26 cellular contexts compared by ENCODE assay signal in the genomic region with DNA sequence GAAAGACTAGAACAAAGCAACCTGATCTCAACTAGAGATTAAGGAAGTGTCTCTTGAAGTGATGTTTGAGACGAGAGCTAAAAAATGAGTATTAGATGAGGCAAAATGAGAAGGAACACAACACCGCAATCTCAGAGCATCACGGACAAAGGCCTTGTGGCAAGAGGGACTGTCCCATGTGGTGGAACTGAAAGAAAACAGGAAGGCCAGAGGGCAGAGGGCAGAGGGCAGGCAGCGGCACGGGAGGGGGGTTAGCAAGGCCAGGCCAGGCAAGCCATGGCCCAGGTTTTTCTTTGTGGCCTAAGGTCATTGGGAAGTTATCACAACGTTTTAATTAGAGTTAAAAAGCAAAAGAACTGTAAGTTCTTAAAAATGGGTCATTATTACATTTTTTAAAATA. TPM values are rescaled to one million over a fixed set of nuclear protein-coding genes. Genes with fewer than 3 reads are reported as not detected.
DNase-seq lines count a peak whose midpoint lies in the region; ATAC-seq, FAIRE-seq and TF ChIP-seq lines count a peak whose summit lies in the region.
"Had no signal": no experiment of that assay in that cellular context is flagged by ENCODE, and none has a peak within 500 bp of the region (broad histone marks: within the 10 kb centered on the region; RNA-seq: fewer than 3 reads in every experiment).

No MANE protein-coding gene starts in this region.

- no peak for ATAC-seq in activated CD4-positive, alpha-beta T cell treated with anti-CD3 and anti-CD28 coated beads for 36 hours
- ATAC-seq in HepG2, result no peak
- ATAC-seq in stimulated activated memory B cell treated with anti-CD40 and anti-IgM and Interleukin-4, amounts not matched to agents 10 μg/mL and 1 μg/mL and 100 μg/mL, for 72 hours, result peak; percentile 87
- no peak for ATAC-seq in HG03108 (IDR thresholded peaks at IDR 0.05; ENCODE audit: unreplicated experiment)
- ATAC-seq: left colon had no signal

- H3K79me2 ChIP-seq in OCI-LY3 (ENCODE audit: low read length), result no peaks in the 10 kb centered on the region
- no peaks in the 10 kb centered on the region for H3K79me2 ChIP-seq in HepG2 (ENCODE audit: insufficient read depth, low read length)

- H3K9me3 Mint-ChIP-seq in activated CD4-positive, alpha-beta T cell treated with anti-CD3 and anti-CD28 coated beads for 36 hours (ENCODE audit: low read depth), result no peaks in the 10 kb centered on the region
- no peaks in the 10 kb centered on the region for H3K9me3 Mint-ChIP-seq in stimulated activated memory B cell treated with anti-CD40 and anti-IgM and Interleukin-4, amounts not matched to agents 10 μg/mL and 1 μg/mL and 100 μg/mL, for 72 hours
- H3K9me3 Mint-ChIP-seq: activated CD4-positive, alpha-beta T cell treated with anti-CD3 and anti-CD28 coated beads, Interleukin-2, amount 10 ng/mL, durations not matched to agents 7 days and 5 days had no signal

- no peak for TF ChIP-seq EP300 in HepG2 (IDR thresholded peaks at IDR 0.05; ENCODE audit: low read depth in 2 of 2, low read length in 2 of 2)
- no peak for TF ChIP-seq EP300 in HepG2 (CRISPR knock-in tag; IDR thresholded peaks at IDR 0.05; ENCODE audit: borderline replicate concordance)

- peak overlapping the region; percentile 66 for H3K27ac ChIP-seq in OCI-LY3 (ENCODE audit: low read length)
- H3K27ac ChIP-seq in HepG2 (ENCODE audit: extremely low read length, insufficient read depth, low read length), result no peak overlapping the region
- H3K27ac ChIP-seq: upper lobe of left lung had no signal

- 86% methylated on average over 6 of the region's 6 CpGs for WGBS in HepG2 (ENCODE audit: low lambda C conversion rate)

- no TSS peak for BruUV-seq in HepG2 (replicated peaks; lab: Mats Ljungman, UMichigan)

- H3K27me3 ChIP-seq in OCI-LY3 (ENCODE audit: low read depth, low read length) (no peaks in the 10 kb centered on the region), HepG2 (ENCODE audit: control insufficient read depth in 1 of 2, insufficient read depth in 2 of 2, low read length in 2 of 2) (no peaks in the 10 kb centered on the region)
- H3K27me3 ChIP-seq: adrenal gland, upper lobe of left lung had no signal

- no peak for TF ChIP-seq POLR2A in HepG2 (IDR thresholded peaks at IDR 0.05; ENCODE audit: insufficient read depth in 1 of 2, low read depth in 2 of 2, low read length in 2 of 2)

- no peak overlapping the region for H3K4me3 Mint-ChIP-seq in activated CD4-positive, alpha-beta T cell treated with anti-CD3 and anti-CD28 coated beads for 36 hours
- no peak overlapping the region for H3K4me3 Mint-ChIP-seq in stimulated activated memory B cell treated with anti-CD40 and anti-IgM and Interleukin-4, amounts not matched to agents 10 μg/mL and 1 μg/mL and 100 μg/mL, for 72 hours
- H3K4me3 Mint-ChIP-seq: activated CD4-positive, alpha-beta T cell treated with anti-CD3 and anti-CD28 coated beads, Interleukin-2, amount 10 ng/mL, durations not matched to agents 7 days and 5 days had no signal

- no peaks in the 10 kb centered on the region for H4K20me1 ChIP-seq in OCI-LY3 (ENCODE audit: insufficient read depth, low read length)
- H4K20me1 ChIP-seq in HepG2 (ENCODE audit: insufficient read depth, low read length), result no peaks in the 10 kb centered on the region

- CTCF ChIA-PET in activated CD4-positive, alpha-beta T cell treated with anti-CD3 and anti-CD28 coated beads for 36 hours (lab: Charles Lee), result interaction anchor here (0.8 kb wide), 1 partner anchor 86 kb away, joined by 3 read pairs; no protein-coding TSS in a partner anchor
- CTCF ChIA-PET in HepG2 (lab: Yijun Ruan, JAX; ENCODE audit: low intra/inter-chr PET ratio, low total read pairs), result no interaction called here

- peak overlapping the region; percentile 35 for H3K27ac Mint-ChIP-seq in activated CD4-positive, alpha-beta T cell treated with anti-CD3 and anti-CD28 coated beads for 36 hours
- H3K27ac Mint-ChIP-seq in stimulated activated memory B cell treated with anti-CD40 and anti-IgM and Interleukin-4, amounts not matched to agents 10 μg/mL and 1 μg/mL and 100 μg/mL, for 72 hours, result peak overlapping the region; percentile 84
- H3K27ac Mint-ChIP-seq: activated CD4-positive, alpha-beta T cell treated with anti-CD3 and anti-CD28 coated beads, Interleukin-2, amount 10 ng/mL, durations not matched to agents 7 days and 5 days had no signal

- peaks cover 38% of the 10 kb centered on the region for H3K36me3 Mint-ChIP-seq in activated CD4-positive, alpha-beta T cell treated with anti-CD3 and anti-CD28 coated beads for 36 hours (ENCODE audit: low read depth)
- H3K36me3 Mint-ChIP-seq in stimulated activated memory B cell treated with anti-CD40 and anti-IgM and Interleukin-4, amounts not matched to agents 10 μg/mL and 1 μg/mL and 100 μg/mL, for 72 hours, result peaks cover 56% of the 10 kb centered on the region

- TF ChIP-seq RAD21 in HepG2 (CRISPR knock-in tag; IDR thresholded peaks at IDR 0.05), result no peak

- in situ Hi-C loops in HepG2 (cut with HindIII; ENCODE audit: extremely low pct_ligation_motif_present, low pct_unique_long_range_greater_than_20kb), result no loop called here

- H3K4me1 ChIP-seq in OCI-LY3 (ENCODE audit: low read length), result peaks cover 15% of the 10 kb centered on the region
- peaks cover 17% of the 10 kb centered on the region for H3K4me1 ChIP-seq in HepG2 (ENCODE audit: insufficient read depth, low read length)
- H3K4me1 ChIP-seq: adrenal gland had no signal

- POLR2A ChIA-PET in activated CD4-positive, alpha-beta T cell treated with anti-CD3 and anti-CD28 coated beads for 36 hours (lab: Charles Lee), result no interaction called here
- POLR2A ChIA-PET in HepG2 (lab: Yijun Ruan, JAX), result no interaction called here

- intact Hi-C loops in activated CD4-positive, alpha-beta T cell treated with anti-CD3 and anti-CD28 coated beads for 36 hours (cut with DNase I, micrococcal nuclease), result no loop called here
- intact Hi-C loops in HepG2 (cut with micrococcal nuclease; ENCODE audit: unreplicated experiment), result no loop called here

- H3K4me1 Mint-ChIP-seq in activated CD4-positive, alpha-beta T cell treated with anti-CD3 and anti-CD28 coated beads for 36 hours, result peaks cover 6% of the 10 kb centered on the region
- peaks cover 16% of the 10 kb centered on the region for H3K4me1 Mint-ChIP-seq in stimulated activated memory B cell treated with anti-CD40 and anti-IgM and Interleukin-4, amounts not matched to agents 10 μg/mL and 1 μg/mL and 100 μg/mL, for 72 hours

- H3K27me3 Mint-ChIP-seq in activated CD4-positive, alpha-beta T cell treated with anti-CD3 and anti-CD28 coated beads for 36 hours, result no peaks in the 10 kb centered on the region
- H3K27me3 Mint-ChIP-seq in stimulated activated memory B cell treated with anti-CD40 and anti-IgM and Interleukin-4, amounts not matched to agents 10 μg/mL and 1 μg/mL and 100 μg/mL, for 72 hours, result no peaks in the 10 kb centered on the region
- H3K27me3 Mint-ChIP-seq: activated CD4-positive, alpha-beta T cell treated with anti-CD3 and anti-CD28 coated beads, Interleukin-2, amount 10 ng/mL, durations not matched to agents 7 days and 5 days had no signal

- peak overlapping the region; percentile 68 for H3K4me2 ChIP-seq in OCI-LY3 (ENCODE audit: low read length)
- H3K4me2 ChIP-seq in HepG2 (ENCODE audit: low read depth, low read length), result no peak overlapping the region

- H3K9ac ChIP-seq in OCI-LY3 (ENCODE audit: low read length) (no peak overlapping the region), HepG2 (ENCODE audit: insufficient read depth, low read depth, low read length) (no peak overlapping the region)

- H3K9me3 ChIP-seq in OCI-LY3 (ENCODE audit: insufficient read depth, low read length), result no peaks in the 10 kb centered on the region
- H3K9me3 ChIP-seq in HepG2 (ENCODE audit: low read length), result no peaks in the 10 kb centered on the region
- H3K9me3 ChIP-seq: adrenal gland, upper lobe of left lung had no signal

- no peak for TF ChIP-seq CTCF in OCI-LY3 (IDR thresholded peaks at IDR 0.05; ENCODE audit: low read depth, low read length)
- no peak for TF ChIP-seq CTCF in HepG2 (CRISPR knock-in tag; IDR thresholded peaks at IDR 0.05)

- H2AFZ ChIP-seq in OCI-LY3 (ENCODE audit: low read depth, low read length) (no peak overlapping the region), HepG2 (ENCODE audit: low read length) (no peak overlapping the region)

- no peak for DNase-seq in activated CD4-positive, alpha-beta T cell treated with anti-CD3 and anti-CD28 coated beads for 36 hours
- no peak for DNase-seq in activated CD4-positive, alpha-beta T cell treated with anti-CD3 and anti-CD28 coated beads for 1 hour
- DNase-seq in HepG2 (ENCODE audit: low spot score) (no peak), NCI-H2196 treated with DMSO at 0.1 percent for 48 hours (lab: John Stamatoyannopoulos, UW; ENCODE audit: unreplicated experiment) (no peak)
- DNase-seq in stimulated activated CD4-positive, alpha-beta T cell treated with anti-CD3 and anti-CD28 coated beads, Interleukin-2, amount 100 ng/mL, for 24 hours, result no peak
- DNase-seq: activated CD4-positive, alpha-beta T cell treated with anti-CD3 and anti-CD28 coated beads, Interleukin-2, amount 10 ng/mL, durations not matched to agents 7 days and 5 days; activated naive CD4-positive, alpha-beta T cell treated with Interleukin-2 at 50 U/mL for 16 hours; activated T-cell treated with anti-CD3 and anti-CD28 coated beads, Interleukin-2, amount 50 U/mL, for 48 hours; adrenal gland; central memory CD4-positive, alpha-beta T cell; cortex of kidney; DMS 273 treated with DMSO at 0.1 percent for 48 hours; effector memory CD4-positive, alpha-beta T cell; left colon; NCI-H1105; NCI-H187; NCI-H2171 treated with DMSO at 0.1 percent for 48 hours; NCI-H510A treated with DMSO at 0.1 percent for 48 hours; occipital lobe; stimulated activated CD4-positive, alpha-beta T cell treated with anti-CD3 and anti-CD28 coated beads, Interleukin-15, amount 100 ng/mL, for 24 hours; stimulated activated naive CD4-positive, alpha-beta T cell; upper lobe of left lung had no signal

- peaks cover 10% of the 10 kb centered on the region for H3K36me3 ChIP-seq in OCI-LY3 (replicated peaks; ENCODE audit: low read depth, low read length)
- peaks cover 3 to 41% of the 10 kb centered on the region in 2 experiments for H3K36me3 ChIP-seq in HepG2 (replicated peaks in 1 of 2; ENCODE audit: control insufficient read depth in 1 of 2, insufficient read depth in 2 of 2, low read length in 2 of 2)

- H3K4me3 ChIP-seq in OCI-LY3 (ENCODE audit: low read length), result no peak overlapping the region
- H3K4me3 ChIP-seq in HepG2 (replicated peaks in 1 of 3; ENCODE audit: insufficient read depth in 1 of 3, low read depth in 2 of 3, low read length in 3 of 3), result no peak overlapping the region
- H3K4me3 ChIP-seq: adrenal gland, upper lobe of left lung had no signal

- FAIRE-seq in HepG2 (lab: Jason Lieb, UNC), result no peak
- FAIRE-seq: H54 had no signal

RNA-seq across cellular contexts. Expression of a gene that starts 22.5 kb away (rescaled TPM):
- 100 to 1,000 TPM; 134 to 191 TPM for total RNA-seq in activated CD4-positive, alpha-beta T cell treated with anti-CD3 and anti-CD28 coated beads for 36 hours
- 13.9 and 53.3 TPM in 2 replicates for total RNA-seq in HepG2 (2016; rRNA removed; fragmentation: Illumina TruSeq; extraction: Trizol)
- 8.1 and 14.0 TPM in 2 replicates for total RNA-seq in HepG2 (2016; cell fraction: cytosol; rRNA removed; fragmentation: Illumina TruSeq; extraction: Trizol; ENCODE audit: low read depth)
- 13.1 and 49.9 TPM in 2 replicates for total RNA-seq in HepG2 (2016; cell fraction: insoluble cytoplasmic fraction; rRNA removed; fragmentation: Illumina TruSeq; extraction: Trizol)
- 13.5 and 14.0 TPM in 2 replicates for total RNA-seq in HepG2 (2016; cell fraction: membrane; rRNA removed; fragmentation: Illumina TruSeq; extraction: Trizol)
- total RNA-seq in HepG2 (2016; cell fraction: nucleus; rRNA removed; fragmentation: Illumina TruSeq; extraction: Trizol), result 20.2 and 24.8 TPM in 2 replicates
- 25.6 and 37.6 TPM in 2 replicates for polyA plus RNA-seq in HepG2 (2011; rRNA removed)
- polyA plus RNA-seq in HepG2 (2011; cell fraction: cytosol; rRNA removed), result 27.1 and 28.9 TPM in 2 replicates
- 16.5 and 18.5 TPM in 2 replicates for polyA plus RNA-seq in HepG2 (2011; cell fraction: nucleus; rRNA removed)
- 17.6 and 31.9 TPM in 2 replicates for polyA plus RNA-seq in HepG2 (2012)
- polyA plus RNA-seq in HepG2 (2016; cell fraction: cytosol; fragmentation: Illumina TruSeq; extraction: Trizol; ENCODE audit: low read depth), result 3.7 and 4.5 TPM in 2 replicates
- polyA plus RNA-seq in HepG2 (2016; cell fraction: insoluble cytoplasmic fraction; fragmentation: Illumina TruSeq; extraction: Trizol; ENCODE audit: low read depth), result 101 and 117 TPM in 2 replicates
- polyA plus RNA-seq in HepG2 (2016; cell fraction: membrane; fragmentation: Illumina TruSeq; extraction: Trizol; ENCODE audit: low read depth), result 10.9 and 12.5 TPM in 2 replicates
- 50.9 and 54.7 TPM in 2 replicates for polyA plus RNA-seq in HepG2 (2016; cell fraction: nucleus; fragmentation: Illumina TruSeq; extraction: Trizol; ENCODE audit: insufficient read depth, low read depth)
- 36.8 and 136 TPM in 2 replicates for polyA minus RNA-seq in HepG2 (2011; rRNA and poly(A)+ RNA removed; ENCODE audit: low replicate concordance)
- polyA minus RNA-seq in HepG2 (2011; cell fraction: cytosol; rRNA and poly(A)+ RNA removed), result 17.9 and 20.5 TPM in 2 replicates
- 8.1 and 9.6 TPM in 2 replicates for polyA minus RNA-seq in HepG2 (2011; cell fraction: nucleus; rRNA and poly(A)+ RNA removed)

RNA-seq across cellular contexts. Expression of a gene that starts 22.6 kb away (rescaled TPM):
- total RNA-seq in activated CD4-positive, alpha-beta T cell treated with anti-CD3 and anti-CD28 coated beads for 36 hours, result 10 to 100 TPM; 19.7 to 19.8 TPM
- 9.8 and 11.3 TPM in 2 replicates for total RNA-seq in HepG2 (2016; rRNA removed; fragmentation: Illumina TruSeq; extraction: Trizol)
- 6.9 and 7.8 TPM in 2 replicates for total RNA-seq in HepG2 (2016; cell fraction: cytosol; rRNA removed; fragmentation: Illumina TruSeq; extraction: Trizol; ENCODE audit: low read depth)
- 8.4 and 10.3 TPM in 2 replicates for total RNA-seq in HepG2 (2016; cell fraction: insoluble cytoplasmic fraction; rRNA removed; fragmentation: Illumina TruSeq; extraction: Trizol)
- 5.6 and 5.7 TPM in 2 replicates for total RNA-seq in HepG2 (2016; cell fraction: membrane; rRNA removed; fragmentation: Illumina TruSeq; extraction: Trizol)
- total RNA-seq in HepG2 (2016; cell fraction: nucleus; rRNA removed; fragmentation: Illumina TruSeq; extraction: Trizol), result 15.8 and 16.9 TPM in 2 replicates
- polyA plus RNA-seq in HepG2 (2011; rRNA removed), result 7.4 and 7.9 TPM in 2 replicates
- 3.4 and 4.0 TPM in 2 replicates for polyA plus RNA-seq in HepG2 (2011; cell fraction: cytosol; rRNA removed)
- polyA plus RNA-seq in HepG2 (2011; cell fraction: nucleus; rRNA removed), result 10.1 and 12.5 TPM in 2 replicates
- polyA plus RNA-seq in HepG2 (2012), result 4.6 and 6.0 TPM in 2 replicates
- polyA plus RNA-seq in HepG2 (2016; cell fraction: cytosol; fragmentation: Illumina TruSeq; extraction: Trizol; ENCODE audit: low read depth), result 1.3 and 2.0 TPM in 2 replicates
- 4.1 and 5.3 TPM in 2 replicates for polyA plus RNA-seq in HepG2 (2016; cell fraction: insoluble cytoplasmic fraction; fragmentation: Illumina TruSeq; extraction: Trizol; ENCODE audit: low read depth)
- polyA plus RNA-seq in HepG2 (2016; cell fraction: membrane; fragmentation: Illumina TruSeq; extraction: Trizol; ENCODE audit: low read depth), result 1.4 and 1.8 TPM in 2 replicates
- polyA plus RNA-seq in HepG2 (2016; cell fraction: nucleus; fragmentation: Illumina TruSeq; extraction: Trizol; ENCODE audit: insufficient read depth, low read depth), result 18.3 and 20.1 TPM in 2 replicates
- polyA minus RNA-seq in HepG2 (2011; rRNA and poly(A)+ RNA removed; ENCODE audit: low replicate concordance), result 19.3 and 35.9 TPM in 2 replicates
- polyA minus RNA-seq in HepG2 (2011; cell fraction: cytosol; rRNA and poly(A)+ RNA removed), result 3.6 and 3.8 TPM in 2 replicates
- polyA minus RNA-seq in HepG2 (2011; cell fraction: nucleus; rRNA and poly(A)+ RNA removed), result 19.4 and 21.5 TPM in 2 replicates
